ENCODE assay signal across 1 cellular context in the genomic region with DNA sequence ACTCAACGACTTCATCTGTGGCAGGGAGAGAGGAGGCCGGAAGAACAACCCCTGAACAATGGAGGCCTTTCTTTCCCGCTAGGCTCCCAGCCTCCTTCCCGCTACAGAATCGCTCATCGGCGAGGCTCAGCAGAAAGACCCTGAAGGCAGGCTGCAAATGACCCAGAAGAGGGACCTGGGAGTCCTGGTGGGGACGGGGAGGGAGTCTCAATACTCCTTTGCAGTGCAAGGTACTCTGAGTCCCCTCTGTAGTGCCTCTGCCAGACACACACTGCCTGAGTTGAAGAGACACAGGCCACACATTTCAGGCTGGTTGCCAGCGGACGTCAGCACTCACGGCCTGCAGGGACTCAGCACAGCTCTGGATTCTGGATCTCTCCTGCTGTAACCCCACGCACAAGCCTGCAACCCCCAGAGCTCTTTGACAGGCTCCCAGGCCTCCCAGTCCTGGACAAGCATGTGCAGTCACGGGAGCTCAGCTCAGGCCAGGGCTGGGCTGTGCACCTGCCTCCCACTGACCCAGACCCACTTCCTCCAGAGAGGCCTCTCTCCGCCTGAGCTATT.
TF ChIP-seq lines count a peak whose summit lies in the region.

No MANE protein-coding gene starts in this region.

TF ChIP-seq in HEK293T, 16 proteins besides CTCF, POLR2A, EP300 and RAD21 (continued from another document):
- TF ChIP-seq CTBP1 (IDR thresholded peaks at IDR 0.05; ENCODE audit: borderline replicate concordance) (no peak), ARNT (IDR thresholded peaks at IDR 0.05) (no peak), TARDBP (IDR thresholded peaks at IDR 0.05) (no peak), LEF1 (IDR thresholded peaks at IDR 0.05; ENCODE audit: borderline replicate concordance) (no peak), FOXA1 (IDR thresholded peaks at IDR 0.05) (no peak), FOXK2 (IDR thresholded peaks at IDR 0.05) (no peak)
